18 cellular contexts compared by ENCODE assay signal in genomic region chr11:16982809-16983208, GRCh38. TPM values are rescaled to one million over a fixed set of nuclear protein-coding genes. Genes with fewer than 3 reads are reported as not detected.
A peak's percentile ranks its signal among the peaks of the same experiment; 100 is the strongest.
DNase-seq lines count a peak whose midpoint lies in the region; ATAC-seq and FAIRE-seq lines count a peak whose summit lies in the region.
"Had no signal": no experiment of that assay in that cellular context is flagged by ENCODE, and none has a peak within 500 bp of the region (broad histone marks: within the 10 kb centered on the region; RNA-seq: fewer than 3 reads in every experiment).

No MANE protein-coding gene starts in this region.

- H3K4me3 ChIP-seq in GM23248, result no peak overlapping the region
- no peak overlapping the region for H3K4me3 ChIP-seq in small intestine (ENCODE audit: low read depth in 1 of 2, low read length in 2 of 2)
- H3K4me3 ChIP-seq: ovary, SK-N-MC had no signal

- FAIRE-seq in small intestine (lab: Jason Lieb, UNC), result no peak

- 33 to 61% methylated on average over 1 of the region's 1 CpG for WGBS in GM23248 (ENCODE audit: low coverage in 1 of 2, low lambda C conversion rate in 2 of 2, missing lambda C conversion rate in 2 of 2), 2 experiments
- WGBS in small intestine, 3 donors, result 72 to 92% (median 82%) methylated on average over 1 of the region's 1 CpG

- in situ Hi-C loops in GM23248 (cut with MboI), result no loop called here

- H3K9me3 ChIP-seq in GM23248 (ENCODE audit: low read depth) (no peaks in the 10 kb centered on the region), small intestine (ENCODE audit: control insufficient read depth, low read depth) (no peaks in the 10 kb centered on the region)
- H3K9me3 ChIP-seq: ovary had no signal

- H3K9me2 ChIP-seq in GM23248 (ENCODE audit: insufficient read depth), result no peaks in the 10 kb centered on the region

- no peaks in the 10 kb centered on the region for H4K20me1 ChIP-seq in GM23248 (ENCODE audit: insufficient read depth)

- H3K4me1 ChIP-seq in GM23248 (ENCODE audit: insufficient read depth) (no peaks in the 10 kb centered on the region; the same call in 1 of the 2 replicates), small intestine (ENCODE audit: control insufficient read depth in 2 of 2, insufficient read depth in 1 of 2, low read depth in 1 of 2, low read length in 1 of 2) (peaks cover 8 to 18% of the 10 kb centered on the region in 2 donors)

- H2AFZ ChIP-seq in GM23248, result no peak overlapping the region

- no peaks in the 10 kb centered on the region for H3K36me3 ChIP-seq in GM23248 (ENCODE audit: low read depth)
- H3K36me3 ChIP-seq in small intestine (ENCODE audit: control insufficient read depth in 2 of 2, insufficient read depth in 2 of 2, low read length in 2 of 2), result no peaks in the 10 kb centered on the region
- H3K36me3 ChIP-seq: ovary had no signal

- no peak overlapping the region for H3K9ac ChIP-seq in GM23248

- peak; percentile 7 for DNase-seq in GM23248
- peak; percentile 39 for DNase-seq in astrocyte of the hippocampus (ENCODE audit: low read depth, low spot score)
- DNase-seq in kidney tubule cell (ENCODE audit: low spot score), result peak; percentile 76
- DNase-seq in small intestine, result no peak
- DNase-seq in DMS79 (lab: John Stamatoyannopoulos, UW), result no peak
- DNase-seq in activated CD8-positive, alpha-beta memory T cell treated with anti-CD3 and anti-CD28 coated beads, Interleukin-2, amount 50 U/mL, for 48 hours, result no peak
- DNase-seq: activated CD4-positive, alpha-beta T cell treated with anti-CD3 and anti-CD28 coated beads, Interleukin-2, amount 10 ng/mL, durations not matched to agents 24 days and 14 days; activated naive CD8-positive, alpha-beta T cell treated with anti-CD3 and anti-CD28 coated beads, Interleukin-2, amount 10 ng/mL, durations not matched to agents 7 days and 5 days; cerebellar nuclear complex; immature natural killer cell; NCI-H1694; NCI-H510A; OCI-M1; ovary; stimulated activated CD4-positive, alpha-beta T cell treated with anti-CD3 and anti-CD28 coated beads, Interleukin-12 subunit alpha, Interleukin-12 subunit beta, amount 100 ng/mL, for 4 hours had no signal

- H3K4me2 ChIP-seq in GM23248 (ENCODE audit: unreplicated experiment), result no peak overlapping the region

- no peak overlapping the region for H3K27ac ChIP-seq in GM23248
- peak overlapping the region; percentile 24 to 47 for H3K27ac ChIP-seq in small intestine (ENCODE audit: low read depth in 1 of 2, low read length in 1 of 2)
- H3K27ac ChIP-seq: ovary, SK-N-MC had no signal

- ATAC-seq in GM18868 (IDR thresholded peaks at IDR 0.05; ENCODE audit: unreplicated experiment) (no peak), HG03045 (IDR thresholded peaks at IDR 0.05; ENCODE audit: unreplicated experiment) (no peak)

- no peaks in the 10 kb centered on the region for H3K79me2 ChIP-seq in GM23248 (ENCODE audit: insufficient read depth)

- no peaks in the 10 kb centered on the region for H3F3A ChIP-seq in GM23248 (ENCODE audit: insufficient read depth)

- no peaks in the 10 kb centered on the region for H3K27me3 ChIP-seq in GM23248 (replicated peaks; ENCODE audit: insufficient read depth)
- no peaks in the 10 kb centered on the region for H3K27me3 ChIP-seq in small intestine (ENCODE audit: control insufficient read depth in 2 of 2, insufficient read depth in 2 of 2, low read length in 2 of 2)
- H3K27me3 ChIP-seq: ovary had no signal

RNA-seq across cellular contexts. Expression of gene PLEKHA7, which starts 31.4 kb away (rescaled TPM):
- total RNA-seq in GM23248 (2014; rRNA removed; shearing (Covaris generic)), result 0.43 TPM in 1 of 2 replicates, not detected in the other
- polyA plus RNA-seq in GM23248 (2016; fragmentation: Nextera tagmentation; extraction: Ambion mirVana) (0.43 TPM in 1 of 2 replicates, not detected in the other), small intestine (10 to 100 TPM; 28.1 to 69.3 (median 52.1) TPM)

Comparison
In these comparisons a context has a peak if more than half of its experiments do, and no peak if none do; other contexts are left out.
1. DNase-seq: peak in GM23248 (single experiment), astrocyte of the hippocampus (single experiment) and kidney tubule cell (single experiment); none in small intestine (single experiment), DMS79 (single experiment) and activated CD8-positive, alpha-beta memory T cell treated with anti-CD3 and anti-CD28 coated beads, Interleukin-2, amount 50 U/mL, for 48 hours (single experiment).
2. RNA of gene PLEKHA7, which starts 31.4 kb away (polyA plus RNA-seq): 28.1 to 69.3 TPM in small intestine; 0.43 TPM in GM23248; every median in the first group is over 10 times any median in the second.